ENCODE assay signal across 17 cellular contexts in genomic region chr3:33482126-33482525, GRCh38. TPM values are rescaled to one million over a fixed set of nuclear protein-coding genes. Genes with fewer than 3 reads are reported as not detected.
DNase-seq lines count a peak whose midpoint lies in the region; ATAC-seq and TF ChIP-seq lines count a peak whose summit lies in the region.
"Had no signal": no experiment of that assay in that cellular context is flagged by ENCODE, and none has a peak within 500 bp of the region (broad histone marks: within the 10 kb centered on the region; RNA-seq: fewer than 3 reads in every experiment).

No MANE protein-coding gene starts in this region.

- POLR2A ChIA-PET in PC-9 (lab: Charles Lee; ENCODE audit: unreplicated experiment), result no interaction called here

- no peak for ATAC-seq in HG02571 (IDR thresholded peaks at IDR 0.05; ENCODE audit: unreplicated experiment)
- ATAC-seq: effector memory CD8-positive, alpha-beta T cell; T-cell had no signal

- H3K36me3 ChIP-seq in GM23248 (ENCODE audit: low read depth) (no peaks in the 10 kb centered on the region), PC-9 (ENCODE audit: low read depth) (no peaks in the 10 kb centered on the region)
- H3K36me3 ChIP-seq: Peyer's patch, suprapubic skin had no signal

- H3K9ac ChIP-seq in GM23248, result no peak overlapping the region

- TF ChIP-seq CTCF in PC-9 (conservative IDR thresholded peaks at IDR 0.05) (no peak), fibroblast of villous mesenchyme (IDR thresholded peaks at IDR 0.05; ENCODE audit: insufficient read depth, low read depth, low read length) (no peak)

- intact Hi-C loops in PC-9 (cut with micrococcal nuclease; ENCODE audit: unreplicated experiment) (no loop called here), cardiac septum (cut with DNase I) (no loop called here)

- WGBS in GM23248 (ENCODE audit: low coverage in 1 of 2, low lambda C conversion rate in 2 of 2, missing lambda C conversion rate in 2 of 2), 2 experiments, result 54 to 67% methylated on average over 1 of the region's 1 CpG

- no peaks in the 10 kb centered on the region for H3K9me3 ChIP-seq in GM23248 (ENCODE audit: low read depth)
- H3K9me3 ChIP-seq in PC-9 (ENCODE audit: insufficient read depth, low read depth), result no peaks in the 10 kb centered on the region; the same call in 1 of the 2 replicates
- H3K9me3 ChIP-seq: Peyer's patch, suprapubic skin had no signal

- H3F3A ChIP-seq in GM23248 (ENCODE audit: insufficient read depth) (no peaks in the 10 kb centered on the region), PC-9 (ENCODE audit: insufficient read depth, low read depth) (no peaks in the 10 kb centered on the region)

- H3K9me2 ChIP-seq in GM23248 (ENCODE audit: insufficient read depth) (no peaks in the 10 kb centered on the region), PC-9 (ENCODE audit: insufficient read depth) (no peaks in the 10 kb centered on the region)

- no TSS peak for BruUV-seq in PC-9 (replicated peaks; lab: Mats Ljungman, UMichigan)

- in situ Hi-C loops in GM23248 (cut with MboI), result no loop called here

- H3K4me2 ChIP-seq in GM23248 (ENCODE audit: unreplicated experiment) (no peak overlapping the region), PC-9 (peak overlapping the region; percentile 10; the same call in 1 of the 2 replicates)

- H3K27me3 ChIP-seq in GM23248 (replicated peaks; ENCODE audit: insufficient read depth) (no peaks in the 10 kb centered on the region), PC-9 (ENCODE audit: insufficient read depth, low read depth) (no peaks in the 10 kb centered on the region)
- H3K27me3 ChIP-seq: Peyer's patch, suprapubic skin had no signal

- no peak overlapping the region for H3K27ac ChIP-seq in GM23248
- H3K27ac ChIP-seq in PC-9, result no peak overlapping the region
- H3K27ac ChIP-seq: Peyer's patch, suprapubic skin had no signal

- peaks cover 4% of the 10 kb centered on the region; the same call in 1 of the 2 replicates for H3K4me1 ChIP-seq in GM23248 (ENCODE audit: insufficient read depth)
- no peaks in the 10 kb centered on the region for H3K4me1 ChIP-seq in PC-9 (replicated peaks; ENCODE audit: insufficient read depth)
- H3K4me1 ChIP-seq: Peyer's patch had no signal

- H3K4me3 ChIP-seq in GM23248 (no peak overlapping the region), PC-9 (no peak overlapping the region), fibroblast of villous mesenchyme (ENCODE audit: low read depth, low read length) (no peak overlapping the region)
- H3K4me3 ChIP-seq: Peyer's patch, suprapubic skin had no signal

- CTCF ChIA-PET in PC-9 (lab: Charles Lee), result no interaction called here

- H4K20me1 ChIP-seq in GM23248 (ENCODE audit: insufficient read depth) (no peaks in the 10 kb centered on the region), PC-9 (ENCODE audit: insufficient read depth) (no peaks in the 10 kb centered on the region)

- H3K79me2 ChIP-seq in GM23248 (ENCODE audit: insufficient read depth), result no peaks in the 10 kb centered on the region
- no peaks in the 10 kb centered on the region for H3K79me2 ChIP-seq in PC-9 (ENCODE audit: low read depth)

- peak; percentile 1 for DNase-seq in GM23248
- peak in 1 of 2 experiments; percentile 51 for DNase-seq in PC-9
- DNase-seq in fibroblast of villous mesenchyme (ENCODE audit: low read depth), result peak; percentile 40
- peak; percentile 15 for DNase-seq in stromal cell of bone marrow (ENCODE audit: low read depth)
- no peak for DNase-seq in activated CD4-positive, alpha-beta T cell treated with anti-CD3 and anti-CD28 coated beads, Interleukin-2, amount 50 U/mL, for 4 hours
- no peak for DNase-seq in cardiac septum (ENCODE audit: low spot score)
- DNase-seq: activated CD4-positive, CD25-positive, alpha-beta regulatory T cell; activated naive CD4-positive, alpha-beta T cell treated with anti-CD3 and anti-CD28 coated beads for 36 hours; effector memory CD8-positive, alpha-beta T cell; GDM1; glutamatergic neuron; islet precursor cell; Peyer's patch; posterior cingulate gyrus; T-cell had no signal

- no peak overlapping the region for H2AFZ ChIP-seq in GM23248
- no peak overlapping the region for H2AFZ ChIP-seq in PC-9

RNA-seq across cellular contexts. Expression of gene UBP1, which starts 41.9 kb away (rescaled TPM):
- total RNA-seq in GM23248 (2014; rRNA removed; shearing (Covaris generic)), result 27.4 and 38.7 TPM in 2 replicates
- 12.5 and 13.3 TPM in 2 replicates for polyA plus RNA-seq in GM23248 (2016; fragmentation: Nextera tagmentation; extraction: Ambion mirVana)
- total RNA-seq in PC-9 (2021), result 47.9 and 50.4 TPM in 2 replicates
- total RNA-seq in fibroblast of villous mesenchyme, result 70.9 and 79.5 TPM in 2 replicates
- total RNA-seq in cardiac septum, result 46.9 TPM

Comparison
In these comparisons a context has a peak if more than half of its experiments do, and no peak if none do; other contexts are left out.
1. DNase-seq: peak in GM23248 (single experiment), fibroblast of villous mesenchyme (single experiment) and stromal cell of bone marrow (single experiment); none in activated CD4-positive, alpha-beta T cell treated with anti-CD3 and anti-CD28 coated beads, Interleukin-2, amount 50 U/mL, for 4 hours (0 of 2) and cardiac septum (single experiment).